ENCODE assay signal across 6 cellular contexts in genomic region chr1:152654110-152654509, GRCh38. TPM values are rescaled to one million over a fixed set of nuclear protein-coding genes. Genes with fewer than 3 reads are reported as not detected.
DNase-seq lines count a peak whose midpoint lies in the region; TF ChIP-seq lines count a peak whose summit lies in the region.

No MANE protein-coding gene starts in this region.

- peak overlapping the region in 1 of 2 donors; percentile 17 for H3K4me3 Mint-ChIP-seq in CD14-positive monocyte

- no peak overlapping the region for H3K4me2 ChIP-seq in smooth muscle cell

- 35% methylated on average over 10 of the region's 10 CpGs for WGBS in esophagus muscularis mucosa
- WGBS in smooth muscle cell (ENCODE audit: low lambda C conversion rate) = 35% methylated on average over 10 of the region's 10 CpGs

- H3K4me3 ChIP-seq in esophagus muscularis mucosa (no peak overlapping the region), smooth muscle cell (no peak overlapping the region)

- H3K4me1 ChIP-seq in esophagus muscularis mucosa (no peaks in the 10 kb centered on the region), smooth muscle cell (ENCODE audit: low read depth) (no peaks in the 10 kb centered on the region)

- TF ChIP-seq POLR2A in esophagus muscularis mucosa (IDR thresholded peaks at IDR 0.05; ENCODE audit: low read depth) = no peak

- peak; percentile 79 for TF ChIP-seq CTCF in CD14-positive monocyte (IDR thresholded peaks at IDR 0.05)
- TF ChIP-seq CTCF in esophagus muscularis mucosa (IDR thresholded peaks at IDR 0.05) = peak; percentile 43 to 57 (median 46)
- TF ChIP-seq CTCF in smooth muscle cell (IDR thresholded peaks at IDR 0.05; ENCODE audit: borderline replicate concordance, insufficient read depth, poor library complexity, severe bottlenecking) = no peak

- H4K20me1 ChIP-seq in smooth muscle cell (ENCODE audit: low read depth) = no peaks in the 10 kb centered on the region

- no peak for TF ChIP-seq EP300 in esophagus muscularis mucosa (IDR thresholded peaks at IDR 0.05)

- peaks cover 3% of the 10 kb centered on the region for H3K4me1 Mint-ChIP-seq in CD14-positive monocyte

- no peaks in the 10 kb centered on the region for H3F3A ChIP-seq in smooth muscle cell (ENCODE audit: low read depth)

- no peaks in the 10 kb centered on the region for H3K9me3 Mint-ChIP-seq in CD14-positive monocyte

- H3K27ac Mint-ChIP-seq in CD14-positive monocyte = peak overlapping the region in 1 of 7 donors; percentile 31

- H3K27me3 Mint-ChIP-seq in CD14-positive monocyte (ENCODE audit: low read depth in 3 of 3) = peaks cover 6 to 14% (median 12%) of the 10 kb centered on the region in 3 donors

- no peak for DNase-seq in CD14-positive monocyte (ENCODE audit: low spot score)
- DNase-seq in HT-29 (ENCODE audit: low spot score) = peak; percentile 77
- peak; percentile 14 for DNase-seq in T follicular helper cell (ENCODE audit: low read depth)
- no peak for DNase-seq in esophagus muscularis mucosa (ENCODE audit: extremely low spot score)
- DNase-seq in stimulated activated CD4-positive, alpha-beta T cell treated with anti-CD3 and anti-CD28 coated beads, Interleukin-2, amount 100 ng/mL, for 48 hours = peak; percentile 53 to 60
- no peak for DNase-seq in smooth muscle cell (lab: John Stamatoyannopoulos, UW; ENCODE audit: unreplicated experiment)

- H3K79me2 ChIP-seq in smooth muscle cell (ENCODE audit: low read depth) = no peaks in the 10 kb centered on the region

- H3K27me3 ChIP-seq in esophagus muscularis mucosa (no peaks in the 10 kb centered on the region), smooth muscle cell (ENCODE audit: low read depth) (no peaks in the 10 kb centered on the region)

- no peaks in the 10 kb centered on the region for H3K36me3 ChIP-seq in esophagus muscularis mucosa
- H3K36me3 ChIP-seq in smooth muscle cell (ENCODE audit: low read depth) = no peaks in the 10 kb centered on the region

- H3K9me3 ChIP-seq in esophagus muscularis mucosa (no peaks in the 10 kb centered on the region), smooth muscle cell (replicated peaks; ENCODE audit: low read depth) (peaks cover 16% of the 10 kb centered on the region)

- H3K27ac ChIP-seq in esophagus muscularis mucosa (replicated peaks in 1 of 4) = no peak overlapping the region
- H3K27ac ChIP-seq in smooth muscle cell (ENCODE audit: low read depth) = no peak overlapping the region

- H2AFZ ChIP-seq in smooth muscle cell (ENCODE audit: low read depth) = no peak overlapping the region

- H3K36me3 Mint-ChIP-seq in CD14-positive monocyte = no peaks in the 10 kb centered on the region

- H3K9ac ChIP-seq in smooth muscle cell (ENCODE audit: low read depth) = no peak overlapping the region

- intact Hi-C loops in CD14-positive monocyte (cut with micrococcal nuclease) = no loop called here
- intact Hi-C loops in esophagus muscularis mucosa (cut with DNase I) = loop anchor here (5.0 kb wide), 1 partner anchor 273 kb away; no protein-coding TSS in a partner anchor

RNA-seq across cellular contexts. Expression of gene LCE2D, which starts 9.1 kb away (rescaled TPM):
- not detected for polyA plus RNA-seq in CD14-positive monocyte
- total RNA-seq in HT-29 (2014; rRNA removed; shearing (Covaris generic)) = not detected in 2 replicates
- total RNA-seq in esophagus muscularis mucosa = not detected
- total RNA-seq in smooth muscle cell = not detected in 2 replicates
- polyA plus RNA-seq in smooth muscle cell = not detected in 2 replicates

RNA-seq across cellular contexts. Expression of gene LCE2C, which starts 21.0 kb away (rescaled TPM):
- polyA plus RNA-seq in CD14-positive monocyte (not detected), smooth muscle cell (not detected in 2 replicates)
- not detected in 2 replicates for total RNA-seq in HT-29 (2014; rRNA removed; shearing (Covaris generic))
- total RNA-seq in esophagus muscularis mucosa (not detected), smooth muscle cell (not detected in 2 replicates)

RNA-seq across cellular contexts. Expression of gene LCE3A, which starts 31.2 kb away (rescaled TPM):
- not detected for polyA plus RNA-seq in CD14-positive monocyte
- not detected in 2 replicates for total RNA-seq in HT-29 (2014; rRNA removed; shearing (Covaris generic))
- total RNA-seq in esophagus muscularis mucosa = not detected
- not detected in 2 replicates for total RNA-seq in smooth muscle cell
- not detected in 2 replicates for polyA plus RNA-seq in smooth muscle cell

RNA-seq across cellular contexts. Expression of gene LCE2B, which starts 31.8 kb away (rescaled TPM):
- polyA plus RNA-seq in CD14-positive monocyte (not detected), smooth muscle cell (not detected in 2 replicates)
- total RNA-seq in HT-29 (2014; rRNA removed; shearing (Covaris generic)) = not detected in 2 replicates
- total RNA-seq in esophagus muscularis mucosa (not detected), smooth muscle cell (not detected in 2 replicates)

RNA-seq across cellular contexts. Expression of gene LCE3B, which starts 40.5 kb away (rescaled TPM):
- not detected for polyA plus RNA-seq in CD14-positive monocyte
- not detected in 2 replicates for total RNA-seq in HT-29 (2014; rRNA removed; shearing (Covaris generic))
- total RNA-seq in esophagus muscularis mucosa = not detected
- not detected in 2 replicates for total RNA-seq in smooth muscle cell
- not detected in 2 replicates for polyA plus RNA-seq in smooth muscle cell

Comparison
In these comparisons a context has a peak if more than half of its experiments do, and no peak if none do; other contexts are left out.
1. DNase-seq: peak in HT-29 (single experiment), T follicular helper cell (single experiment) and stimulated activated CD4-positive, alpha-beta T cell treated with anti-CD3 and anti-CD28 coated beads, Interleukin-2, amount 100 ng/mL, for 48 hours (2 of 2); none in CD14-positive monocyte (single experiment), esophagus muscularis mucosa (single experiment) and smooth muscle cell (single experiment).